Comparison of ENCODE assay signal across 14 cellular contexts in the genomic region with DNA sequence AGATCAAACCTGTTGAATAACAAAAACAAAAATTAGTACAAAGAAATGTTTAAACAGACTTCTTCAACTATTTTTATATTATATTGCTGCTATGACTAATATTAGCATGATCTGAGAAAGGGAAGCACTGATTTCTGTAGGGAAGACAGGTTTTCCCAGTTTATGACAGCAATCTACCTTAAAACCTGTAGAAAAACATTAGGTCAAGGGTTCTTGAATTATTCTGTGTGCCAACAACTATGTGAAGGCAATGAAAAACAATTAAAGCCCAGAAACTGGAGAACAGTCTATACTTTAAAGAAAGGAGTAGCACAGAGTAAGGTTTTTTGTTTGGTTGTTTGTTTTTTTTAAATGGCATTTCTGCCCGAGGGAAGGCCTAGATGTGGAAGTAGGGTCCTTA. TPM values are rescaled to one million over a fixed set of nuclear protein-coding genes. Genes with fewer than 3 reads are reported as not detected.
DNase-seq lines count a peak whose midpoint lies in the region; ATAC-seq, FAIRE-seq and TF ChIP-seq lines count a peak whose summit lies in the region.
"Had no signal": no experiment of that assay in that cellular context is flagged by ENCODE, and none has a peak within 500 bp of the region (broad histone marks: within the 10 kb centered on the region; RNA-seq: fewer than 3 reads in every experiment).

No MANE protein-coding gene starts in this region.

- intact Hi-C loops in natural killer cell (cut with micrococcal nuclease) (loop anchor here (5.0 kb wide), 1 partner anchor 275 kb away; the partner anchor contains the start of gene LAPTM4A), cardiac septum (cut with DNase I) (no loop called here)

- peak overlapping the region in 2 of 4 donors; percentile 4 to 11 for H3K4me3 Mint-ChIP-seq in CD4-positive, CD25-positive, alpha-beta regulatory T cell
- no peak overlapping the region for H3K4me3 Mint-ChIP-seq in central memory CD8-positive, alpha-beta T cell
- no peak overlapping the region for H3K4me3 Mint-ChIP-seq in natural killer cell

- peaks cover 12% of the 10 kb centered on the region for H3F3A ChIP-seq in MM.1S (ENCODE audit: insufficient read depth, low read length)

- no peak overlapping the region for H3K4me2 ChIP-seq in MM.1S (ENCODE audit: low read depth, low read length)
- H3K4me2 ChIP-seq: BLaER1, SK-N-SH had no signal

- H3K9me3 Mint-ChIP-seq in CD4-positive, CD25-positive, alpha-beta regulatory T cell = peaks cover 0 to 8% (median 2%) of the 10 kb centered on the region in 7 donors
- no peaks in the 10 kb centered on the region for H3K9me3 Mint-ChIP-seq in central memory CD8-positive, alpha-beta T cell
- peaks cover 0 to 3% of the 10 kb centered on the region in 2 donors for H3K9me3 Mint-ChIP-seq in natural killer cell

- peaks cover 58 to 90% (median 64%) of the 10 kb centered on the region in 4 donors for H3K4me1 Mint-ChIP-seq in CD4-positive, CD25-positive, alpha-beta regulatory T cell
- H3K4me1 Mint-ChIP-seq in central memory CD8-positive, alpha-beta T cell = peaks cover 75% of the 10 kb centered on the region
- peaks cover 73 to 77% of the 10 kb centered on the region in 2 donors for H3K4me1 Mint-ChIP-seq in natural killer cell

- H3K27ac ChIP-seq in CD4-positive, CD25-positive, alpha-beta regulatory T cell (ENCODE audit: insufficient read depth, low read length, poor library complexity, severe bottlenecking) = peak overlapping the region; percentile 42
- no peak overlapping the region for H3K27ac ChIP-seq in MM.1S (ENCODE audit: low read length)
- H3K27ac ChIP-seq: BLaER1 had no signal

- no peak overlapping the region for H2AFZ ChIP-seq in MM.1S (ENCODE audit: low read length)

- peak overlapping the region in 2 of 3 donors; percentile 18 to 81 for H3K27ac Mint-ChIP-seq in CD4-positive, CD25-positive, alpha-beta regulatory T cell
- H3K27ac Mint-ChIP-seq in central memory CD8-positive, alpha-beta T cell (ENCODE audit: low read depth) = peak overlapping the region; percentile 29
- H3K27ac Mint-ChIP-seq in natural killer cell = peak overlapping the region; percentile 64 to 68

- no peaks in the 10 kb centered on the region for H3K27me3 Mint-ChIP-seq in CD4-positive, CD25-positive, alpha-beta regulatory T cell
- no peaks in the 10 kb centered on the region for H3K27me3 Mint-ChIP-seq in central memory CD8-positive, alpha-beta T cell
- no peaks in the 10 kb centered on the region for H3K27me3 Mint-ChIP-seq in natural killer cell (ENCODE audit: low read depth in 2 of 2)

- peaks cover 50% of the 10 kb centered on the region for H3K36me3 Mint-ChIP-seq in CD4-positive, CD25-positive, alpha-beta regulatory T cell
- H3K36me3 Mint-ChIP-seq in central memory CD8-positive, alpha-beta T cell (ENCODE audit: insufficient read depth) = peaks cover 33% of the 10 kb centered on the region
- H3K36me3 Mint-ChIP-seq in natural killer cell = peaks cover 7% of the 10 kb centered on the region

- H3K9me2 ChIP-seq in MM.1S (replicated peaks; ENCODE audit: insufficient read depth, low read length) = no peaks in the 10 kb centered on the region
- H3K9me2 ChIP-seq: SK-N-SH had no signal

- no peak overlapping the region for H3K4me3 ChIP-seq in CD4-positive, CD25-positive, alpha-beta regulatory T cell (ENCODE audit: low read depth, low read length)
- H3K4me3 ChIP-seq in MM.1S (ENCODE audit: low read length) = no peak overlapping the region
- H3K4me3 ChIP-seq: BLaER1, sigmoid colon, stomach had no signal

- TF ChIP-seq CTCF in natural killer cell (IDR thresholded peaks at IDR 0.05) = no peak
- TF ChIP-seq CTCF in MM.1S (IDR thresholded peaks at IDR 0.05; ENCODE audit: low read length) = no peak

- peaks cover 61% of the 10 kb centered on the region for H3K36me3 ChIP-seq in CD4-positive, CD25-positive, alpha-beta regulatory T cell (ENCODE audit: control insufficient read depth, insufficient read depth, low read length)
- peaks cover 20% of the 10 kb centered on the region for H3K36me3 ChIP-seq in MM.1S (replicated peaks; ENCODE audit: insufficient read depth, low read length)

- no peak for ATAC-seq in CD4-positive, CD25-positive, alpha-beta regulatory T cell (ENCODE audit: low read depth in 2 of 2)
- no peak for ATAC-seq in central memory CD8-positive, alpha-beta T cell (replicated peaks; ENCODE audit: extremely low read depth, poor library complexity, severe bottlenecking)
- no peak for ATAC-seq in natural killer cell

- peaks cover 8 to 10% of the 10 kb centered on the region in 2 experiments for H3K9me3 ChIP-seq in CD4-positive, CD25-positive, alpha-beta regulatory T cell (ENCODE audit: control insufficient read depth in 2 of 2, low read length in 2 of 2)
- no peaks in the 10 kb centered on the region for H3K9me3 ChIP-seq in MM.1S (replicated peaks; ENCODE audit: insufficient read depth, low read length)
- H3K9me3 ChIP-seq: sigmoid colon, SK-N-SH, stomach had no signal

- peaks cover 6% of the 10 kb centered on the region for H3K4me1 ChIP-seq in CD4-positive, CD25-positive, alpha-beta regulatory T cell (ENCODE audit: control insufficient read depth, insufficient read depth, low read length, poor library complexity, severe bottlenecking)
- no peaks in the 10 kb centered on the region for H3K4me1 ChIP-seq in MM.1S (ENCODE audit: low read length)

- H4K20me1 ChIP-seq in MM.1S (ENCODE audit: insufficient read depth, low read length) = peaks cover 69% of the 10 kb centered on the region

- H3K27me3 ChIP-seq in CD4-positive, CD25-positive, alpha-beta regulatory T cell (ENCODE audit: control insufficient read depth, insufficient read depth, low read length) = no peaks in the 10 kb centered on the region
- H3K27me3 ChIP-seq in MM.1S (replicated peaks; ENCODE audit: insufficient read depth, low read length) = no peaks in the 10 kb centered on the region
- H3K27me3 ChIP-seq: BLaER1, sigmoid colon, stomach had no signal

- no peak for FAIRE-seq in HTR-8/SVneo (lab: Jason Lieb, UNC)

- H3K9ac ChIP-seq in MM.1S (ENCODE audit: low read length) = no peak overlapping the region
- H3K9ac ChIP-seq: BLaER1, SK-N-SH had no signal

- no peak for DNase-seq in CD4-positive, CD25-positive, alpha-beta regulatory T cell
- peak; percentile 39 for DNase-seq in HPDE6-E6E7 (ENCODE audit: extremely low spot score)
- no peak for DNase-seq in central memory CD8-positive, alpha-beta T cell (ENCODE audit: low spot score in 2 of 2)
- no peak for DNase-seq in natural killer cell
- no peak for DNase-seq in HTR-8/SVneo (ENCODE audit: insufficient read length, low spot score)
- DNase-seq in cardiac septum (ENCODE audit: low spot score) = no peak
- DNase-seq in MM.1S = no peak
- DNase-seq in NCI-H2029 treated with DMSO at 0.1 percent for 48 hours (lab: John Stamatoyannopoulos, UW) = no peak
- DNase-seq: islet precursor cell, NCI-H187 treated with DMSO at 0.1 percent for 48 hours, sigmoid colon, SK-N-SH, stomach had no signal

- H3K79me2 ChIP-seq in MM.1S (ENCODE audit: low read length) = peaks cover 100% of the 10 kb centered on the region

RNA-seq across cellular contexts. Expression of gene PUM2, which starts 23.3 kb away (rescaled TPM):
- total RNA-seq in CD4-positive, CD25-positive, alpha-beta regulatory T cell = 131 TPM
- polyA plus RNA-seq in CD4-positive, CD25-positive, alpha-beta regulatory T cell = 10 to 100 TPM; 15.1 to 19.9 (median 18.9) TPM
- 100 to 1,000 TPM; 115 to 157 (median 130) TPM for total RNA-seq in natural killer cell
- total RNA-seq in cardiac septum = 75.6 TPM
